In the genomic region with DNA sequence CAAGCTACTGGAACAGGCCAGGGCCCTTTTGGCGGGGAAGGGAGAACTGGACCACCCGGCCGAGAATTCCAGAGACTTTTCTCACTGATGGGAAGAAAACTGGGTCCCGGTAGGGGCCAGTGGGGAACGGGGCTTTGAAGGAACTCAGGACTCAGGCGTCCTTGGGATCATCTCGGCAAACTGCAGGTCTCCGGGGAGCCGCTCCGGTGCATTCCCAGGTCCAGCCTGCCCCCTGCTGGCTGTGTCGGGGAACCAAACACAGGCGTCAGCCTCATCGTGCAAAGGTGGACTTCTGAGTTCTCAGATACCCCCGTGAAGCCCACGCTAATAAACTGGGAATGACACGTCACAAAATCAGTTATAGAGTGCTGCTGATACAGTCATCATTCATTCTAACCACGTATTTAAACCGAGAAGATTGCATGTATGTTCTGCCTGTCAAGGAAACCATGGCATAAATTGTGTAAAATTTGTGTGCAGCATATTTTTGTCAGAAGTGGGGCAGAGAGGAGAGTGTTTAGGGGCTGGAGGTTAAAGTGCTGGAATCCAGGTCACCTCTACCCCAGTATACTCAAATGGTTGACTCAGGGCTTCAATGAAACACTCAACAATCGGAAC, we compare ENCODE assay signal across 8 cellular contexts.
DNase-seq lines count a peak whose midpoint lies in the region; ATAC-seq and TF ChIP-seq lines count a peak whose summit lies in the region.

No MANE protein-coding gene starts in this region.

- H4K20me1 ChIP-seq in BLaER1 = no peaks in the 10 kb centered on the region

- H3K4me3 ChIP-seq in BLaER1 (no peak overlapping the region), heart left ventricle (peak overlapping the region in 1 of 12 donors; percentile 26), prostate gland (no peak overlapping the region)

- H3K4me2 ChIP-seq in BLaER1 = peak overlapping the region; percentile 40; the same call in 1 of the 2 replicates

- H3K4me1 ChIP-seq in BLaER1 (peaks cover 8% of the 10 kb centered on the region), heart left ventricle (peaks cover 0 to 7% (median 0%) of the 10 kb centered on the region in 12 donors), prostate gland (replicated peaks) (peaks cover 4% of the 10 kb centered on the region)

- WGBS in heart left ventricle, 4 donors = 3 to 8% (median 6%) methylated on average over 16 to 19 of the region's 19 CpGs
- WGBS in prostate gland = 4% methylated on average over 19 of the region's 19 CpGs

- peak; percentile 79 to 94 (median 84) for TF ChIP-seq CTCF in heart left ventricle (IDR thresholded peaks at IDR 0.05)
- peak; percentile 86 to 94 (median 90) for TF ChIP-seq CTCF in prostate gland (IDR thresholded peaks at IDR 0.05)

- TF ChIP-seq POLR2A in heart left ventricle (IDR thresholded peaks at IDR 0.05) (no peak), prostate gland (IDR thresholded peaks at IDR 0.05) (no peak)

- H3K27me3 Mint-ChIP-seq in activated naive CD8-positive, alpha-beta T cell treated with anti-CD3 and anti-CD28 coated beads for 36 hours = peaks cover 67% of the 10 kb centered on the region

- no peak overlapping the region for H3K27ac Mint-ChIP-seq in activated naive CD8-positive, alpha-beta T cell treated with anti-CD3 and anti-CD28 coated beads for 36 hours

- H3K36me3 ChIP-seq in BLaER1 (no peaks in the 10 kb centered on the region), heart left ventricle (no peaks in the 10 kb centered on the region), prostate gland (no peaks in the 10 kb centered on the region)

- H3K27ac ChIP-seq in BLaER1 (no peak overlapping the region), heart left ventricle (no peak overlapping the region), prostate gland (no peak overlapping the region)

- DNase-seq in GOT3 (lab: John Stamatoyannopoulos, UW) = peak; percentile 36
- peak; percentile 16 for DNase-seq in NOMO-1 treated with DMSO at 0.1 percent for 48 hours (lab: John Stamatoyannopoulos, UW; ENCODE audit: unreplicated experiment)
- peak; percentile 59 for DNase-seq in activated naive CD8-positive, alpha-beta T cell treated with anti-CD3 and anti-CD28 coated beads for 36 hours
- peak; percentile 56 to 83 (median 67) for DNase-seq in heart left ventricle
- peak; percentile 64 for DNase-seq in prostate gland (ENCODE audit: low spot score)

- peaks cover 2% of the 10 kb centered on the region; the same call in 1 of the 2 replicates for H3K9me3 ChIP-seq in BLaER1
- H3K9me3 ChIP-seq in heart left ventricle = no peaks in the 10 kb centered on the region
- no peaks in the 10 kb centered on the region for H3K9me3 ChIP-seq in prostate gland

- ATAC-seq in heart left ventricle (peak in 3 of 4 donors; percentile 75 to 86 (median 76)), GM19463 (IDR thresholded peaks at IDR 0.05; ENCODE audit: unreplicated experiment) (no peak), HG03460 (IDR thresholded peaks at IDR 0.05; ENCODE audit: unreplicated experiment) (no peak)

- intact Hi-C loops in heart left ventricle (cut with DNase I) (loop anchor here (1.0 to 10.0 kb wide), 4 partner anchors 384 to 833 kb away; a partner anchor contains a TSS), prostate gland (cut with DNase I) (loop anchor here (1.0 kb wide), 1 partner anchor 384 kb away; no protein-coding TSS in a partner anchor)

- H3K36me3 Mint-ChIP-seq in activated naive CD8-positive, alpha-beta T cell treated with anti-CD3 and anti-CD28 coated beads for 36 hours = no peaks in the 10 kb centered on the region

- H3K27me3 ChIP-seq in BLaER1 (peaks cover 11% of the 10 kb centered on the region), heart left ventricle (peaks cover 0 to 65% (median 43%) of the 10 kb centered on the region in 9 donors), prostate gland (replicated peaks; ENCODE audit: insufficient read depth) (peaks cover 21% of the 10 kb centered on the region)

- no peaks in the 10 kb centered on the region for H3K4me1 Mint-ChIP-seq in activated naive CD8-positive, alpha-beta T cell treated with anti-CD3 and anti-CD28 coated beads for 36 hours

- H3K4me3 Mint-ChIP-seq in activated naive CD8-positive, alpha-beta T cell treated with anti-CD3 and anti-CD28 coated beads for 36 hours = no peak overlapping the region

- H3K9me3 Mint-ChIP-seq in activated naive CD8-positive, alpha-beta T cell treated with anti-CD3 and anti-CD28 coated beads for 36 hours = no peaks in the 10 kb centered on the region

- H3K9ac ChIP-seq in BLaER1 = no peak overlapping the region

Comparison
In these comparisons a context has a peak if more than half of its experiments do, and no peak if none do; other contexts are left out.
1. DNase-seq: peak in every context shown above with its lines; median percentile 67 in heart left ventricle; 64 in prostate gland; 59 in activated naive CD8-positive, alpha-beta T cell treated with anti-CD3 and anti-CD28 coated beads for 36 hours; 36 in GOT3; 16 in NOMO-1 treated with DMSO at 0.1 percent for 48 hours.
2. ATAC-seq: peak in heart left ventricle (3 of 4); none in GM19463 (single experiment) and HG03460 (single experiment).